7 cellular contexts compared by ENCODE assay signal in the genomic region with DNA sequence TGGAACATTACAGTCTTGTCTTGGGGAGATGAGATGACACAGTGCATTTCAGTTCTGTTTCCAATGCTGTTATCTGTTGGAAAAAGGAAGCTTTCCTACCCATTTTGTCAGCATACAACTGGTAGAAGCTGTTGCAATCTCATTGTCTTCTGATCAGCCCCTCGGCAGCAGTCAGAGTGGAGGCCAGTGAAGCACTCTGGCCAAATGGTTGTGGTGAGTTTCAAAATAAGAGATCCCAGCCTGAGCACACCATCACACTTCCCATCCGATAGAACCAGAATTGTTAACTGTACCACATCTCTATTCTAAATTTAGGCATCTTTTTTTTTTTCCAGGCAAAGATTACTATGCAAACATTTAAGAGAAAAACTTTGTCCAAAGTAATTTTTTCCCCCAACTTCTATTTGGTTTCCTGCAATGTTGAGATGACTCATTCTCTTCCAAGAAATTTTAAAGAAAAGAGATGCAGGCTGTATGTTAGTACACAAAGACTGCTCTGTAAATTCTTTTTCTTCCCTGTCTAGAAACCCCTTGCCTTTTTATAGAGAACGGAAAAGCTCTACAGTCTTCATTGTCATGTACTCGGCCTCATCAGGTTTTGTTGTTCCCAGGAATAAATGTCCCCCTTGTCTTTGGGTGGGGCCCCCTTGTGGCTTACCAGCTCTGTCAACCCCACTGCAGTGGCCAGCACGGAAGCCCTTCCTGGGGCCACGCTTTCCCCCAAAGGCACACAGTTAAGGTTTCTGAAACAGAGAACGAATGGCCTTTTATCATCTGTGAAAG.
DNase-seq lines count a peak whose midpoint lies in the region; ATAC-seq and TF ChIP-seq lines count a peak whose summit lies in the region.
"Not testable (repeated sequence)": the region's sequence is repeated elsewhere in the genome, so short reads cannot be mapped to it uniquely, and the experiment has no call there.

No MANE protein-coding gene starts in this region.

- not testable (repeated sequence) for H3K23ac ChIP-seq in IMR-90 (ENCODE audit: low read depth, low read length)

- intact Hi-C loops in IMR-90 (cut with micrococcal nuclease); activated CD4-positive, alpha-beta T cell treated with anti-CD3 and anti-CD28 coated beads for 36 hours (cut with DNase I, micrococcal nuclease); activated T-helper 1 cell treated with anti-CD3 and anti-CD28 coated beads, Interleukin-12 subunit alpha, Interleukin-12 subunit beta, Interleukin-2, Interleukin-4 antibody, amounts not matched to agents 30 ng/mL and 10 ng/mL and 1 ng/mL, durations not matched to agents 14 hours and 24 hours and 36 hours (cut with micrococcal nuclease): not testable (repeated sequence)

- in situ Hi-C loops in IMR-90 (cut with MboI; ENCODE audit: low sequenced_read_pairs): not testable (repeated sequence)

- BruUV-seq in IMR-90 (replicated peaks; lab: Mats Ljungman, UMichigan): not testable (repeated sequence)

- H3K18ac ChIP-seq in IMR-90 (ENCODE audit: low read depth, low read length): not testable (repeated sequence)

- TF ChIP-seq POLR2A in IMR-90 (IDR thresholded peaks at IDR 0.05; ENCODE audit: low read depth, low read length): not testable (repeated sequence)

- not testable (repeated sequence) for H3K79me1 ChIP-seq in IMR-90 (ENCODE audit: low read depth in 1 of 2, low read length in 2 of 2)

- H3K27me3 Mint-ChIP-seq in activated CD4-positive, alpha-beta T cell treated with anti-CD3 and anti-CD28 coated beads for 36 hours; activated T-helper 1 cell treated with anti-CD3 and anti-CD28 coated beads, Interleukin-12 subunit alpha, Interleukin-12 subunit beta, Interleukin-2, Interleukin-4 antibody, amounts not matched to agents 30 ng/mL and 10 ng/mL and 1 ng/mL, durations not matched to agents 14 hours and 24 hours and 36 hours (ENCODE audit: insufficient read depth); natural killer cell treated with Interleukin-12 subunit alpha and Interleukin-12 subunit beta and Interleukin-15 and Interleukin-18, amount 100 ng/mL, for 72 hours: not testable (repeated sequence)

- H2AK9ac ChIP-seq in IMR-90 (replicated peaks; ENCODE audit: low read depth, low read length, poor library complexity): not testable (repeated sequence)

- not testable (repeated sequence) for H4K20me1 ChIP-seq in IMR-90 (ENCODE audit: insufficient read depth, low read length)

- TF ChIP-seq RAD21 in IMR-90 (IDR thresholded peaks at IDR 0.05; ENCODE audit: low read length): not testable (repeated sequence)

- CTCF ChIA-PET in IMR-90 (lab: Yijun Ruan, JAX); activated CD4-positive, alpha-beta T cell treated with anti-CD3 and anti-CD28 coated beads for 36 hours (lab: Charles Lee): not testable (repeated sequence)

- not testable (repeated sequence) for H3K4me2 ChIP-seq in IMR-90 (ENCODE audit: low read depth, low read length)

- H3K27ac Mint-ChIP-seq in activated CD4-positive, alpha-beta T cell treated with anti-CD3 and anti-CD28 coated beads for 36 hours: peak overlapping the region; percentile 78
- H3K27ac Mint-ChIP-seq in activated T-helper 1 cell treated with anti-CD3 and anti-CD28 coated beads, Interleukin-12 subunit alpha, Interleukin-12 subunit beta, Interleukin-2, Interleukin-4 antibody, amounts not matched to agents 30 ng/mL and 10 ng/mL and 1 ng/mL, durations not matched to agents 14 hours and 24 hours and 36 hours: peak overlapping the region; percentile 86
- H3K27ac Mint-ChIP-seq in natural killer cell treated with Interleukin-12 subunit alpha and Interleukin-12 subunit beta and Interleukin-15 and Interleukin-18, amount 100 ng/mL, for 72 hours: peak overlapping the region in 1 of 2 donors; percentile 50

- DNase-seq in IMR-90; activated CD4-positive, alpha-beta T cell treated with anti-CD3 and anti-CD28 coated beads for 36 hours; activated T-helper 1 cell treated with anti-CD3 and anti-CD28 coated beads, Interleukin-12 subunit alpha, Interleukin-12 subunit beta, Interleukin-2, Interleukin-4 antibody, amounts not matched to agents 30 ng/mL and 10 ng/mL and 1 ng/mL, durations not matched to agents 14 hours and 24 hours and 36 hours (ENCODE audit: low spot score); left lobe of liver (ENCODE audit: low spot score); natural killer cell treated with Interleukin-12 subunit alpha and Interleukin-12 subunit beta and Interleukin-15 and Interleukin-18, amount 100 ng/mL, for 72 hours (ENCODE audit: low spot score); stimulated activated naive CD8-positive, alpha-beta T cell treated with anti-CD3 and anti-CD28 coated beads, Interleukin-15, Interleukin-2, amounts not matched to agents 100 U/mL and 50 U/mL, for 24 hours: not testable (repeated sequence)

- H3K9me3 ChIP-seq in IMR-90 (ENCODE audit: control insufficient read depth, insufficient read depth, low read length): not testable (repeated sequence)

- not testable (repeated sequence) for H2BK5ac ChIP-seq in IMR-90 (ENCODE audit: low read depth, low read length, poor library complexity, severe bottlenecking)

- no CpG with 5 or more reads among the region's 7 CpGs for WGBS in IMR-90 (ENCODE audit: extremely low coverage in 2 of 2, insufficient read length in 1 of 2), 2 experiments

- not testable (repeated sequence) for H4K5ac ChIP-seq in IMR-90 (ENCODE audit: low read depth, low read length)

- H3K9me1 ChIP-seq in IMR-90 (ENCODE audit: insufficient read depth, low read length): not testable (repeated sequence)

- H3K9ac ChIP-seq in IMR-90 (ENCODE audit: low read depth, low read length): not testable (repeated sequence)

- not testable (repeated sequence) for H3K27me3 ChIP-seq in IMR-90 (ENCODE audit: control insufficient read depth, insufficient read depth, low read length)

- ATAC-seq in IMR-90 (ENCODE audit: low read depth) (peak; percentile 65), esophagus mucosa (peak; percentile 26), left lobe of liver (peak; percentile 51)
- ATAC-seq in activated CD4-positive, alpha-beta T cell treated with anti-CD3 and anti-CD28 coated beads for 36 hours: peak; percentile 23
- peak; percentile 76 to 83 for ATAC-seq in natural killer cell treated with Interleukin-12 subunit alpha and Interleukin-12 subunit beta and Interleukin-15 and Interleukin-18, amount 100 ng/mL, for 72 hours
- ATAC-seq in stimulated activated naive CD8-positive, alpha-beta T cell treated with anti-CD3 and anti-CD28 coated beads, Interleukin-15, Interleukin-2, amounts not matched to agents 100 U/mL and 50 U/mL, for 24 hours: peak; percentile 53

- not testable (repeated sequence) for H3K4me1 ChIP-seq in IMR-90 (ENCODE audit: control insufficient read depth, insufficient read depth, low read length)

- H3K14ac ChIP-seq in IMR-90 (replicated peaks; ENCODE audit: low read depth, low read length): not testable (repeated sequence)

- H2AK5ac ChIP-seq in IMR-90 (ENCODE audit: low read depth, low read length): not testable (repeated sequence)

- H4K8ac ChIP-seq in IMR-90 (ENCODE audit: low read depth in 2 of 2, low read length in 2 of 2): not testable (repeated sequence)

- dilution Hi-C loops in IMR-90 (cut with HindIII; ENCODE audit: low sequenced_read_pairs, unreplicated experiment): not testable (repeated sequence)

- POLR2A ChIA-PET in IMR-90 (lab: Charles Lee; ENCODE audit: unreplicated experiment); activated CD4-positive, alpha-beta T cell treated with anti-CD3 and anti-CD28 coated beads for 36 hours (lab: Charles Lee): not testable (repeated sequence)

- not testable (repeated sequence) for H4K91ac ChIP-seq in IMR-90 (ENCODE audit: insufficient read depth, low read depth, low read length)

- not testable (repeated sequence) for H2BK120ac ChIP-seq in IMR-90 (ENCODE audit: low read depth, low read length)

- H3K9me3 Mint-ChIP-seq in activated CD4-positive, alpha-beta T cell treated with anti-CD3 and anti-CD28 coated beads for 36 hours (ENCODE audit: low read depth); activated T-helper 1 cell treated with anti-CD3 and anti-CD28 coated beads, Interleukin-12 subunit alpha, Interleukin-12 subunit beta, Interleukin-2, Interleukin-4 antibody, amounts not matched to agents 30 ng/mL and 10 ng/mL and 1 ng/mL, durations not matched to agents 14 hours and 24 hours and 36 hours; natural killer cell treated with Interleukin-12 subunit alpha and Interleukin-12 subunit beta and Interleukin-15 and Interleukin-18, amount 100 ng/mL, for 72 hours: not testable (repeated sequence)

- H3K27ac ChIP-seq in IMR-90 (ENCODE audit: insufficient read depth, low read length): peak overlapping the region; percentile 40; the same call in 1 of the 2 replicates

- not testable (repeated sequence) for H3K36me3 Mint-ChIP-seq in activated CD4-positive, alpha-beta T cell treated with anti-CD3 and anti-CD28 coated beads for 36 hours (ENCODE audit: low read depth); activated T-helper 1 cell treated with anti-CD3 and anti-CD28 coated beads, Interleukin-12 subunit alpha, Interleukin-12 subunit beta, Interleukin-2, Interleukin-4 antibody, amounts not matched to agents 30 ng/mL and 10 ng/mL and 1 ng/mL, durations not matched to agents 14 hours and 24 hours and 36 hours (ENCODE audit: low read depth); natural killer cell treated with Interleukin-12 subunit alpha and Interleukin-12 subunit beta and Interleukin-15 and Interleukin-18, amount 100 ng/mL, for 72 hours

- not testable (repeated sequence) for H2BK15ac ChIP-seq in IMR-90 (ENCODE audit: low read depth, low read length)

- H3K36me3 ChIP-seq in IMR-90 (ENCODE audit: control insufficient read depth, insufficient read depth, low read length): not testable (repeated sequence)

- H2AFZ ChIP-seq in IMR-90 (replicated peaks; ENCODE audit: low read length, poor library complexity): not testable (repeated sequence)

- H3K4me3 Mint-ChIP-seq in activated CD4-positive, alpha-beta T cell treated with anti-CD3 and anti-CD28 coated beads for 36 hours; natural killer cell treated with Interleukin-12 subunit alpha and Interleukin-12 subunit beta and Interleukin-15 and Interleukin-18, amount 100 ng/mL, for 72 hours: not testable (repeated sequence)
- H3K4me3 Mint-ChIP-seq in activated T-helper 1 cell treated with anti-CD3 and anti-CD28 coated beads, Interleukin-12 subunit alpha, Interleukin-12 subunit beta, Interleukin-2, Interleukin-4 antibody, amounts not matched to agents 30 ng/mL and 10 ng/mL and 1 ng/mL, durations not matched to agents 14 hours and 24 hours and 36 hours: peak overlapping the region; percentile 39

- not testable (repeated sequence) for H3K4me3 ChIP-seq in IMR-90 (ENCODE audit: insufficient read depth, low read depth, low read length)

- not testable (repeated sequence) for H3K4me1 Mint-ChIP-seq in activated CD4-positive, alpha-beta T cell treated with anti-CD3 and anti-CD28 coated beads for 36 hours; activated T-helper 1 cell treated with anti-CD3 and anti-CD28 coated beads, Interleukin-12 subunit alpha, Interleukin-12 subunit beta, Interleukin-2, Interleukin-4 antibody, amounts not matched to agents 30 ng/mL and 10 ng/mL and 1 ng/mL, durations not matched to agents 14 hours and 24 hours and 36 hours (ENCODE audit: low read depth); natural killer cell treated with Interleukin-12 subunit alpha and Interleukin-12 subunit beta and Interleukin-15 and Interleukin-18, amount 100 ng/mL, for 72 hours (ENCODE audit: low read depth in 2 of 2)

- H2BK20ac ChIP-seq in IMR-90 (ENCODE audit: low read depth, low read length): not testable (repeated sequence)

- not testable (repeated sequence) for H3K4ac ChIP-seq in IMR-90 (ENCODE audit: low read depth, low read length)

- TF ChIP-seq CTCF in IMR-90 (conservative IDR thresholded peaks at IDR 0.05; ENCODE audit: low read depth, low read length): not testable (repeated sequence)

- not testable (repeated sequence) for H3K56ac ChIP-seq in IMR-90 (ENCODE audit: extremely low read depth, insufficient read depth, low read length)

Comparison
In these comparisons a context has a peak if more than half of its experiments do, and no peak if none do; other contexts are left out.
1. ATAC-seq: peak in every context shown above with its lines; median percentile 80 in natural killer cell treated with Interleukin-12 subunit alpha and Interleukin-12 subunit beta and Interleukin-15 and Interleukin-18, amount 100 ng/mL, for 72 hours; 65 in IMR-90; 53 in stimulated activated naive CD8-positive, alpha-beta T cell treated with anti-CD3 and anti-CD28 coated beads, Interleukin-15, Interleukin-2, amounts not matched to agents 100 U/mL and 50 U/mL, for 24 hours; 51 in left lobe of liver; 26 in esophagus mucosa; 23 in activated CD4-positive, alpha-beta T cell treated with anti-CD3 and anti-CD28 coated beads for 36 hours.